17 cellular contexts compared by ENCODE assay signal in genomic region chr1:206465951-206466350, GRCh38.
DNase-seq lines count a peak whose midpoint lies in the region; ATAC-seq and TF ChIP-seq lines count a peak whose summit lies in the region.
"Had no signal": no experiment of that assay in that cellular context is flagged by ENCODE, and none has a peak within 500 bp of the region (broad histone marks: within the 10 kb centered on the region; RNA-seq: fewer than 3 reads in every experiment).

No MANE protein-coding gene starts in this region.

- DNase-seq in GM10248 (ENCODE audit: extremely low spot score), result peak; percentile 58
- no peak for DNase-seq in anterior cingulate cortex (lab: John Stamatoyannopoulos, UW)
- no peak for DNase-seq in COLO668 (lab: John Stamatoyannopoulos, UW; ENCODE audit: unreplicated experiment)
- DNase-seq: adrenal gland, glutamatergic neuron, kidney, NCI-H187 treated with DMSO at 0.1 percent for 48 hours, NCI-H524, pancreas had no signal

- no peak for TF ChIP-seq CTCF in GM10248 (IDR thresholded peaks at IDR 0.05; ENCODE audit: control extremely low read depth, extremely low read depth, low read depth, missing control alignments)

- H3K4me3 ChIP-seq in BLaER1, result no peak overlapping the region
- H3K4me3 ChIP-seq: adrenal gland, pancreas, spleen, tibial nerve had no signal

- H3K4me3 Mint-ChIP-seq in activated naive CD8-positive, alpha-beta T cell, result peak overlapping the region; percentile 44

- H3K4me1 ChIP-seq in BLaER1, result peaks cover 72% of the 10 kb centered on the region

- H3K9me3 ChIP-seq in BLaER1, result no peaks in the 10 kb centered on the region
- H3K9me3 ChIP-seq: adrenal gland, pancreas, spleen, tibial nerve had no signal

- no peaks in the 10 kb centered on the region for H4K20me1 ChIP-seq in BLaER1

- no peak overlapping the region for H3K9ac ChIP-seq in BLaER1

- H3K4me1 Mint-ChIP-seq in activated naive CD8-positive, alpha-beta T cell (ENCODE audit: low read depth), result peaks cover 75% of the 10 kb centered on the region

- H3K36me3 Mint-ChIP-seq in activated naive CD8-positive, alpha-beta T cell, result no peaks in the 10 kb centered on the region

- no peaks in the 10 kb centered on the region for H3K27me3 Mint-ChIP-seq in activated naive CD8-positive, alpha-beta T cell

- peak overlapping the region; percentile 91 for H3K27ac Mint-ChIP-seq in activated naive CD8-positive, alpha-beta T cell

- no peaks in the 10 kb centered on the region for H3K27me3 ChIP-seq in BLaER1
- H3K27me3 ChIP-seq: adrenal gland, pancreas, spleen, tibial nerve had no signal

- H3K9me3 Mint-ChIP-seq in activated naive CD8-positive, alpha-beta T cell (ENCODE audit: low read depth), result no peaks in the 10 kb centered on the region

- CTCF ChIA-PET in GM10248 (lab: Yijun Ruan, JAX), result interaction anchor here (0.7 to 7.8 kb wide), 6 partner anchors 11 to 144 kb away, joined by 3 to 70 read pairs (median 6); no protein-coding TSS in a partner anchor

- H3K36me3 ChIP-seq in BLaER1, result peaks cover 35% of the 10 kb centered on the region
- H3K36me3 ChIP-seq: adrenal gland, pancreas had no signal

- peak; percentile 22 for ATAC-seq in HG03432 (IDR thresholded peaks at IDR 0.05; ENCODE audit: unreplicated experiment)
- ATAC-seq in GM18907 (IDR thresholded peaks at IDR 0.05; ENCODE audit: unreplicated experiment), result no peak
- no peak for ATAC-seq in HG03439 (IDR thresholded peaks at IDR 0.05; ENCODE audit: unreplicated experiment)
- ATAC-seq: pancreas had no signal

- POLR2A ChIA-PET in GM10248 (lab: Yijun Ruan, JAX), result no interaction called here

- H3K27ac ChIP-seq in BLaER1, result no peak overlapping the region
- H3K27ac ChIP-seq: pancreas, RWPE1 had no signal

- H3K4me2 ChIP-seq in BLaER1, result peak overlapping the region; percentile 100; the same call in 1 of the 2 replicates
